ENCODE assay signal across 1 cellular context in the genomic region with DNA sequence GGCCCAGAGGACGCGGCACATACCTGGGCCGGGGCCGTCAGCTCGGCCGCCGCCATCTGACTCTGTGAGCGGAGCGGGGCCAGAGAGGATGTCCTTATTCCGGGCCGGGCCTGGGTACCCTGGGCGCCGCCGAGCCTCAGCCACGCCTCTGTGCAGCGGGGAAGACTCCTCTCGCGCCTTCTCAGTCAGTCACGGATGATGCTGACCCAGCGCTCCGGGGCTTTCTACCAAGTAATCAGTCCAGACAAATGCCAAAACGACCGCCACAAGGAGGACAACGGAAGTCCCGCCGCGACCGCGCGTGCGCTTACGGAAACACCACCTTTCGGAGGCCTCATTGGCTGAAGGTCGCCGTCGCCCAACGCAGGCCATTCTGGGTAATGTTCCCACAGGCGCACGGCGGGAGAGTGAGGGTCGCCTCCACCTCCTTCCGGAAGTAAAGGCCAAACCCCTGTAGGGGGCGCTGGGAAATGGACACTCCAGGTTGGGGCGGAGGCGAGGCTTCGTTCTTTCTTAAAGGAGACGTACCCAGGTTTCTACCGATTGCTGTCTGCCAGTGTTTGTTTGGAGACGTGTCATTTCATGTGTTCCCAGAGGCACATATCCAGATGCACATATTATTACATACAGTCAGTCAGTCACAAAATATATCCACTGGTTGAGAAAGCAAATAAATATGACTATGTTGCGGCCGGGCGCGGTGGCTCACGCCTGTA.
A peak's percentile ranks its signal among the peaks of the same experiment; 100 is the strongest.
TF ChIP-seq lines count a peak whose summit lies in the region.

A gene (minus strand): TSS at position 288 of the 716 bp plus-strand sequence. CDS start 232 bp downstream, at position 56.

TF ChIP-seq in WTC11, 78 proteins besides CTCF, POLR2A, EP300 and RAD21 (continued from another document and continues in another):
- TF ChIP-seq, protein P1, sequence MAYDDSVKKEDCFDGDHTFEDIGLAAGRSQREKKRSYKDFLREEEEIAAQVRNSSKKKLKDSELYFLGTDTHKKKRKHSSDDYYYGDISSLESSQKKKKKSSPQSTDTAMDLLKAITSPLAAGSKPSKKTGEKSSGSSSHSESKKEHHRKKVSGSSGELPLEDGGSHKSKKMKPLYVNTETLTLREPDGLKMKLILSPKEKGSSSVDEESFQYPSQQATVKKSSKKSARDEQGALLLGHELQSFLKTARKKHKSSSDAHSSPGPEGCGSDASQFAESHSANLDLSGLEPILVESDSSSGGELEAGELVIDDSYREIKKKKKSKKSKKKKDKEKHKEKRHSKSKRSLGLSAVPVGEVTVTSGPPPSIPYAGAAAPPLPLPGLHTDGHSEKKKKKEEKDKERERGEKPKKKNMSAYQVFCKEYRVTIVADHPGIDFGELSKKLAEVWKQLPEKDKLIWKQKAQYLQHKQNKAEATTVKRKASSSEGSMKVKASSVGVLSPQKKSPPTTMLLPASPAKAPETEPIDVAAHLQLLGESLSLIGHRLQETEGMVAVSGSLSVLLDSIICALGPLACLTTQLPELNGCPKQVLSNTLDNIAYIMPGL (CRISPR knock-in tag; IDR thresholded peaks at IDR 0.05) = peak; percentile 40; the same call in 1 of the 2 replicates
- TF ChIP-seq, protein P2, sequence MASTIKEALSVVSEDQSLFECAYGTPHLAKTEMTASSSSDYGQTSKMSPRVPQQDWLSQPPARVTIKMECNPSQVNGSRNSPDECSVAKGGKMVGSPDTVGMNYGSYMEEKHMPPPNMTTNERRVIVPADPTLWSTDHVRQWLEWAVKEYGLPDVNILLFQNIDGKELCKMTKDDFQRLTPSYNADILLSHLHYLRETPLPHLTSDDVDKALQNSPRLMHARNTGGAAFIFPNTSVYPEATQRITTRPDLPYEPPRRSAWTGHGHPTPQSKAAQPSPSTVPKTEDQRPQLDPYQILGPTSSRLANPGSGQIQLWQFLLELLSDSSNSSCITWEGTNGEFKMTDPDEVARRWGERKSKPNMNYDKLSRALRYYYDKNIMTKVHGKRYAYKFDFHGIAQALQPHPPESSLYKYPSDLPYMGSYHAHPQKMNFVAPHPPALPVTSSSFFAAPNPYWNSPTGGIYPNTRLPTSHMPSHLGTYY (CRISPR knock-in tag; IDR thresholded peaks at IDR 0.05) = no peak
- TF ChIP-seq TEAD4 (CRISPR knock-in tag; IDR thresholded peaks at IDR 0.05) = no peak
- TF ChIP-seq, protein P3, sequence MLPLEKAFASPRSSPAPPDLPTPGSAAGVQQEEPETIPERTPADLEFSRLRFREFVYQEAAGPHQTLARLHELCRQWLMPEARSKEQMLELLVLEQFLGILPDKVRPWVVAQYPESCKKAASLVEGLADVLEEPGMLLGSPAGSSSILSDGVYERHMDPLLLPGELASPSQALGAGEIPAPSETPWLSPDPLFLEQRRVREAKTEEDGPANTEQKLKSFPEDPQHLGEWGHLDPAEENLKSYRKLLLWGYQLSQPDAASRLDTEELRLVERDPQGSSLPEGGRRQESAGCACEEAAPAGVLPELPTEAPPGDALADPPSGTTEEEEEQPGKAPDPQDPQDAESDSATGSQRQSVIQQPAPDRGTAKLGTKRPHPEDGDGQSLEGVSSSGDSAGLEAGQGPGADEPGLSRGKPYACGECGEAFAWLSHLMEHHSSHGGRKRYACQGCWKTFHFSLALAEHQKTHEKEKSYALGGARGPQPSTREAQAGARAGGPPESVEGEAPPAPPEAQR (CRISPR knock-in tag; IDR thresholded peaks at IDR 0.05) = no peak
- TF ChIP-seq RORB (CRISPR knock-in tag; IDR thresholded peaks at IDR 0.05) = no peak
- no peak; the same call in 1 of the 2 replicates for TF ChIP-seq TEAD1 (CRISPR knock-in tag; IDR thresholded peaks at IDR 0.05)
- no peak for TF ChIP-seq NR1H2 (CRISPR knock-in tag; IDR thresholded peaks at IDR 0.05)
- no peak for TF ChIP-seq ZNF423 (CRISPR knock-in tag; IDR thresholded peaks at IDR 0.05)
- no peak for TF ChIP-seq CREB1 (CRISPR knock-in tag; IDR thresholded peaks at IDR 0.05)
- no peak for TF ChIP-seq EMX1 (CRISPR knock-in tag; IDR thresholded peaks at IDR 0.05)
- no peak for TF ChIP-seq TCF7 (CRISPR knock-in tag; IDR thresholded peaks at IDR 0.05; ENCODE audit: low read depth)
- no peak for TF ChIP-seq HMGA2 (CRISPR knock-in tag; IDR thresholded peaks at IDR 0.05)
- no peak for TF ChIP-seq PRRX2 (CRISPR knock-in tag; IDR thresholded peaks at IDR 0.05)
- TF ChIP-seq ETV6 (CRISPR knock-in tag; IDR thresholded peaks at IDR 0.05) = peak; percentile 74
- TF ChIP-seq, protein P4, sequence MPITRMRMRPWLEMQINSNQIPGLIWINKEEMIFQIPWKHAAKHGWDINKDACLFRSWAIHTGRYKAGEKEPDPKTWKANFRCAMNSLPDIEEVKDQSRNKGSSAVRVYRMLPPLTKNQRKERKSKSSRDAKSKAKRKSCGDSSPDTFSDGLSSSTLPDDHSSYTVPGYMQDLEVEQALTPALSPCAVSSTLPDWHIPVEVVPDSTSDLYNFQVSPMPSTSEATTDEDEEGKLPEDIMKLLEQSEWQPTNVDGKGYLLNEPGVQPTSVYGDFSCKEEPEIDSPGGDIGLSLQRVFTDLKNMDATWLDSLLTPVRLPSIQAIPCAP (CRISPR knock-in tag; IDR thresholded peaks at IDR 0.05) = no peak
- no peak for TF ChIP-seq ZNF671 (CRISPR knock-in tag; IDR thresholded peaks at IDR 0.05)
- TF ChIP-seq, protein P5, sequence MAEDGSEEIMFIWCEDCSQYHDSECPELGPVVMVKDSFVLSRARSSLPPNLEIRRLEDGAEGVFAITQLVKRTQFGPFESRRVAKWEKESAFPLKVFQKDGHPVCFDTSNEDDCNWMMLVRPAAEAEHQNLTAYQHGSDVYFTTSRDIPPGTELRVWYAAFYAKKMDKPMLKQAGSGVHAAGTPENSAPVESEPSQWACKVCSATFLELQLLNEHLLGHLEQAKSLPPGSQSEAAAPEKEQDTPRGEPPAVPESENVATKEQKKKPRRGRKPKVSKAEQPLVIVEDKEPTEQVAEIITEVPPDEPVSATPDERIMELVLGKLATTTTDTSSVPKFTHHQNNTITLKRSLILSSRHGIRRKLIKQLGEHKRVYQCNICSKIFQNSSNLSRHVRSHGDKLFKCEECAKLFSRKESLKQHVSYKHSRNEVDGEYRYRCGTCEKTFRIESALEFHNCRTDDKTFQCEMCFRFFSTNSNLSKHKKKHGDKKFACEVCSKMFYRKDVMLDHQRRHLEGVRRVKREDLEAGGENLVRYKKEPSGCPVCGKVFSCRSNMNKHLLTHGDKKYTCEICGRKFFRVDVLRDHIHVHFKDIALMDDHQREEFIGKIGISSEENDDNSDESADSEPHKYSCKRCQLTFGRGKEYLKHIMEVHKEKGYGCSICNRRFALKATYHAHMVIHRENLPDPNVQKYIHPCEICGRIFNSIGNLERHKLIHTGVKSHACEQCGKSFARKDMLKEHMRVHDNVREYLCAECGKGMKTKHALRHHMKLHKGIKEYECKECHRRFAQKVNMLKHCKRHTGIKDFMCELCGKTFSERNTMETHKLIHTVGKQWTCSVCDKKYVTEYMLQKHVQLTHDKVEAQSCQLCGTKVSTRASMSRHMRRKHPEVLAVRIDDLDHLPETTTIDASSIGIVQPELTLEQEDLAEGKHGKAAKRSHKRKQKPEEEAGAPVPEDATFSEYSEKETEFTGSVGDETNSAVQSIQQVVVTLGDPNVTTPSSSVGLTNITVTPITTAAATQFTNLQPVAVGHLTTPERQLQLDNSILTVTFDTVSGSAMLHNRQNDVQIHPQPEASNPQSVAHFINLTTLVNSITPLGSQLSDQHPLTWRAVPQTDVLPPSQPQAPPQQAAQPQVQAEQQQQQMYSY (CRISPR knock-in tag; IDR thresholded peaks at IDR 0.05) = no peak
- TF ChIP-seq GTF2I (CRISPR knock-in tag; conservative IDR thresholded peaks at IDR 0.05) = no peak
- no peak for TF ChIP-seq JAZF1 (CRISPR knock-in tag; IDR thresholded peaks at IDR 0.05)
- TF ChIP-seq ZNF317 (CRISPR knock-in tag; IDR thresholded peaks at IDR 0.05; ENCODE audit: borderline replicate concordance, low read depth) = no peak
- TF ChIP-seq, protein P6, sequence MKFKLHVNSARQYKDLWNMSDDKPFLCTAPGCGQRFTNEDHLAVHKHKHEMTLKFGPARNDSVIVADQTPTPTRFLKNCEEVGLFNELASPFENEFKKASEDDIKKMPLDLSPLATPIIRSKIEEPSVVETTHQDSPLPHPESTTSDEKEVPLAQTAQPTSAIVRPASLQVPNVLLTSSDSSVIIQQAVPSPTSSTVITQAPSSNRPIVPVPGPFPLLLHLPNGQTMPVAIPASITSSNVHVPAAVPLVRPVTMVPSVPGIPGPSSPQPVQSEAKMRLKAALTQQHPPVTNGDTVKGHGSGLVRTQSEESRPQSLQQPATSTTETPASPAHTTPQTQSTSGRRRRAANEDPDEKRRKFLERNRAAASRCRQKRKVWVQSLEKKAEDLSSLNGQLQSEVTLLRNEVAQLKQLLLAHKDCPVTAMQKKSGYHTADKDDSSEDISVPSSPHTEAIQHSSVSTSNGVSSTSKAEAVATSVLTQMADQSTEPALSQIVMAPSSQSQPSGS (CRISPR knock-in tag; IDR thresholded peaks at IDR 0.05; ENCODE audit: borderline replicate concordance, low read depth) = no peak
- TF ChIP-seq NR2C2 (CRISPR knock-in tag; IDR thresholded peaks at IDR 0.05) = no peak
- TF ChIP-seq, protein P7, sequence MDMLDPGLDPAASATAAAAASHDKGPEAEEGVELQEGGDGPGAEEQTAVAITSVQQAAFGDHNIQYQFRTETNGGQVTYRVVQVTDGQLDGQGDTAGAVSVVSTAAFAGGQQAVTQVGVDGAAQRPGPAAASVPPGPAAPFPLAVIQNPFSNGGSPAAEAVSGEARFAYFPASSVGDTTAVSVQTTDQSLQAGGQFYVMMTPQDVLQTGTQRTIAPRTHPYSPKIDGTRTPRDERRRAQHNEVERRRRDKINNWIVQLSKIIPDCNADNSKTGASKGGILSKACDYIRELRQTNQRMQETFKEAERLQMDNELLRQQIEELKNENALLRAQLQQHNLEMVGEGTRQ (CRISPR knock-in tag; IDR thresholded peaks at IDR 0.05) = no peak
- TF ChIP-seq GABPB1 (CRISPR knock-in tag; IDR thresholded peaks at IDR 0.05) = peak; percentile 70; the same call in 1 of the 2 replicates
- TF ChIP-seq SMAD4 (CRISPR knock-in tag; IDR thresholded peaks at IDR 0.05) = no peak
- TF ChIP-seq, protein P8, sequence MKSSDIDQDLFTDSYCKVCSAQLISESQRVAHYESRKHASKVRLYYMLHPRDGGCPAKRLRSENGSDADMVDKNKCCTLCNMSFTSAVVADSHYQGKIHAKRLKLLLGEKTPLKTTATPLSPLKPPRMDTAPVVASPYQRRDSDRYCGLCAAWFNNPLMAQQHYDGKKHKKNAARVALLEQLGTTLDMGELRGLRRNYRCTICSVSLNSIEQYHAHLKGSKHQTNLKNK (CRISPR knock-in tag; IDR thresholded peaks at IDR 0.05) = no peak
- no peak for TF ChIP-seq ZNF219 (CRISPR knock-in tag; IDR thresholded peaks at IDR 0.05; ENCODE audit: borderline replicate concordance)
- TF ChIP-seq, protein P9, sequence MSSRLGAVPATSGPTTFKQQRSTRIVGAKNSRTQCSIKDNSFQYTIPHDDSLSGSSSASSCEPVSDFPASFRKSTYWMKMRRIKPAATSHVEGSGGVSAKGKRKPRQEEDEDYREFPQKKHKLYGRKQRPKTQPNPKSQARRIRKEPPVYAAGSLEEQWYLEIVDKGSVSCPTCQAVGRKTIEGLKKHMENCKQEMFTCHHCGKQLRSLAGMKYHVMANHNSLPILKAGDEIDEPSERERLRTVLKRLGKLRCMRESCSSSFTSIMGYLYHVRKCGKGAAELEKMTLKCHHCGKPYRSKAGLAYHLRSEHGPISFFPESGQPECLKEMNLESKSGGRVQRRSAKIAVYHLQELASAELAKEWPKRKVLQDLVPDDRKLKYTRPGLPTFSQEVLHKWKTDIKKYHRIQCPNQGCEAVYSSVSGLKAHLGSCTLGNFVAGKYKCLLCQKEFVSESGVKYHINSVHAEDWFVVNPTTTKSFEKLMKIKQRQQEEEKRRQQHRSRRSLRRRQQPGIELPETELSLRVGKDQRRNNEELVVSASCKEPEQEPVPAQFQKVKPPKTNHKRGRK (CRISPR knock-in tag; IDR thresholded peaks at IDR 0.05; ENCODE audit: borderline replicate concordance) = no peak
- no peak for TF ChIP-seq SOX15 (CRISPR knock-in tag; IDR thresholded peaks at IDR 0.05)
- TF ChIP-seq, protein P10, sequence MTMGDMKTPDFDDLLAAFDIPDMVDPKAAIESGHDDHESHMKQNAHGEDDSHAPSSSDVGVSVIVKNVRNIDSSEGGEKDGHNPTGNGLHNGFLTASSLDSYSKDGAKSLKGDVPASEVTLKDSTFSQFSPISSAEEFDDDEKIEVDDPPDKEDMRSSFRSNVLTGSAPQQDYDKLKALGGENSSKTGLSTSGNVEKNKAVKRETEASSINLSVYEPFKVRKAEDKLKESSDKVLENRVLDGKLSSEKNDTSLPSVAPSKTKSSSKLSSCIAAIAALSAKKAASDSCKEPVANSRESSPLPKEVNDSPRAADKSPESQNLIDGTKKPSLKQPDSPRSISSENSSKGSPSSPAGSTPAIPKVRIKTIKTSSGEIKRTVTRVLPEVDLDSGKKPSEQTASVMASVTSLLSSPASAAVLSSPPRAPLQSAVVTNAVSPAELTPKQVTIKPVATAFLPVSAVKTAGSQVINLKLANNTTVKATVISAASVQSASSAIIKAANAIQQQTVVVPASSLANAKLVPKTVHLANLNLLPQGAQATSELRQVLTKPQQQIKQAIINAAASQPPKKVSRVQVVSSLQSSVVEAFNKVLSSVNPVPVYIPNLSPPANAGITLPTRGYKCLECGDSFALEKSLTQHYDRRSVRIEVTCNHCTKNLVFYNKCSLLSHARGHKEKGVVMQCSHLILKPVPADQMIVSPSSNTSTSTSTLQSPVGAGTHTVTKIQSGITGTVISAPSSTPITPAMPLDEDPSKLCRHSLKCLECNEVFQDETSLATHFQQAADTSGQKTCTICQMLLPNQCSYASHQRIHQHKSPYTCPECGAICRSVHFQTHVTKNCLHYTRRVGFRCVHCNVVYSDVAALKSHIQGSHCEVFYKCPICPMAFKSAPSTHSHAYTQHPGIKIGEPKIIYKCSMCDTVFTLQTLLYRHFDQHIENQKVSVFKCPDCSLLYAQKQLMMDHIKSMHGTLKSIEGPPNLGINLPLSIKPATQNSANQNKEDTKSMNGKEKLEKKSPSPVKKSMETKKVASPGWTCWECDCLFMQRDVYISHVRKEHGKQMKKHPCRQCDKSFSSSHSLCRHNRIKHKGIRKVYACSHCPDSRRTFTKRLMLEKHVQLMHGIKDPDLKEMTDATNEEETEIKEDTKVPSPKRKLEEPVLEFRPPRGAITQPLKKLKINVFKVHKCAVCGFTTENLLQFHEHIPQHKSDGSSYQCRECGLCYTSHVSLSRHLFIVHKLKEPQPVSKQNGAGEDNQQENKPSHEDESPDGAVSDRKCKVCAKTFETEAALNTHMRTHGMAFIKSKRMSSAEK (CRISPR knock-in tag; IDR thresholded peaks at IDR 0.05; ENCODE audit: borderline replicate concordance) = no peak
- TF ChIP-seq NFATC4 (CRISPR knock-in tag; IDR thresholded peaks at IDR 0.05) = no peak
- TF ChIP-seq, protein P11, sequence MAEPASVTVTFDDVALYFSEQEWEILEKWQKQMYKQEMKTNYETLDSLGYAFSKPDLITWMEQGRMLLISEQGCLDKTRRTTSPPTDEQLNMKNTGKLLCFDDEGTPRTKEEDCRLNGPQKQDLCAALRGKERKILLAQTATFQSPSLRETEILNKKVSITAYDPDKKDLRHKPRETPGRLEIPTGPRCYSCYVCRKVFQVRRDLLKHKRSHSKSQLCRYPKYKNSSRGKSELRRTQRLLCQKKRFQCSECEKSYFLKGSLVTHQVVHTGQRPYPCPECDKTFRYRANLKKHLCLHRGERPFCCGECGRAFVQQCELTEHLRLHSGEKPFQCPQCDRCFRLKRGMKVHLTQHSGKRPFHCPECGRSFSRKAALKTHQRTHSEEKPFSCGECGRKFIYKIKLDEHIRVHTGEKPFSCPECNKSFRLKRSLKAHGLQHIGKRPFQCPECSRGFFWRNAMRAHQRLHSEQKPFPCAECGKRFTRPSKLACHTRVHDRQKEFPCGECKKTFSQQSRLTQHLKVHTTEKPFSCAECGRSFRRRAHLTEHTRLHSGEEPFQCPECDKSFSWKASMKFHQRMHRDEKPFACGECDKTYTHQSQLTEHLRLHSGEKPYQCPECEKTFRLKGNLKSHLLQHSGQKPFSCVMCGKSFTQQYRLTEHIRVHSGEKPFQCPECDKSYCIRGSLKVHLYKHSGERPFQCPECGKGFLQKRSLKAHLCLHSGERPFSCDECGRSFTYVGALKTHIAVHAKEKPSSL (CRISPR knock-in tag; conservative IDR thresholded peaks at IDR 0.05) = no peak
- TF ChIP-seq SMAD3 (CRISPR knock-in tag; IDR thresholded peaks at IDR 0.05; ENCODE audit: borderline replicate concordance) = no peak
